Comparison of ENCODE assay signal across 35 cellular contexts in genomic region chr9:136151848-136152542, GRCh38. TPM values are rescaled to one million over a fixed set of nuclear protein-coding genes. Genes with fewer than 3 reads are reported as not detected.
DNase-seq lines count a peak whose midpoint lies in the region; ATAC-seq and TF ChIP-seq lines count a peak whose summit lies in the region.
"Had no signal": no experiment of that assay in that cellular context is flagged by ENCODE, and none has a peak within 500 bp of the region (broad histone marks: within the 10 kb centered on the region; RNA-seq: fewer than 3 reads in every experiment).

No MANE protein-coding gene starts in this region.

- DNase-seq in right cardiac atrium (peak; percentile 4 to 25 (median 6)), heart right ventricle (no peak), SIG-M5 treated with dmso at 0.1 percent for 504 hours (lab: John Stamatoyannopoulos, UW; ENCODE audit: unreplicated experiment) (no peak), lower leg skin (ENCODE audit: low spot score in 2 of 2) (no peak)
- DNase-seq in central memory CD8-positive, alpha-beta T cell (ENCODE audit: low spot score in 2 of 2), result no peak
- DNase-seq in stimulated activated naive B cell treated with anti-CD40 and anti-IgM and Interleukin-4, amounts not matched to agents 10 μg/mL and 1 μg/mL and 100 μg/mL, for 72 hours, result no peak
- DNase-seq: activated CD4-positive, alpha-beta T cell treated with anti-CD3 and anti-CD28 coated beads for 48 hours; activated CD8-positive, alpha-beta memory T cell treated with anti-CD3 and anti-CD28 coated beads for 24 hours; activated effector memory CD4-positive, alpha-beta T cell treated with Interleukin-2 at 50 U/mL for 16 hours; activated T-cell treated with anti-CD3 and anti-CD28 coated beads, Interleukin-2, amount 50 U/mL, for 1 hour; cerebellar nuclear complex; EL; esophagus squamous epithelium; foreskin keratinocyte; GOT3; MG63; NCI-H1417; NCI-H2029 treated with DMSO at 0.1 percent for 48 hours; NCI-H2227 treated with DMSO at 0.1 percent for 48 hours; SHP77 treated with DMSO at 0.1 percent for 48 hours; T-helper 9 cell; uterus had no signal

- no peaks in the 10 kb centered on the region for H3K27me3 ChIP-seq in right cardiac atrium (ENCODE audit: control insufficient read depth, insufficient read depth)
- peaks cover 4 to 41% (median 33%) of the 10 kb centered on the region in 7 donors for H3K27me3 ChIP-seq in heart right ventricle
- peaks cover 20% of the 10 kb centered on the region; the same call in 1 of the 2 replicates for H3K27me3 ChIP-seq in HUES6 (ENCODE audit: control insufficient read depth, insufficient read depth, low read length)
- H3K27me3 ChIP-seq: pancreas had no signal

- no peak for TF ChIP-seq CTCF in heart right ventricle (IDR thresholded peaks at IDR 0.05)
- no peak for TF ChIP-seq CTCF in lower leg skin (IDR thresholded peaks at IDR 0.05)

- peak overlapping the region; percentile 22 for H3K9ac ChIP-seq in HUES6 (ENCODE audit: low read length)
- H3K9ac ChIP-seq: KMS-11 had no signal

- H3K4me1 Mint-ChIP-seq in central memory CD8-positive, alpha-beta T cell, result no peaks in the 10 kb centered on the region
- no peaks in the 10 kb centered on the region for H3K4me1 Mint-ChIP-seq in stimulated activated naive B cell treated with anti-CD40 and anti-IgM and Interleukin-4, amounts not matched to agents 10 μg/mL and 1 μg/mL and 100 μg/mL, for 72 hours

- H3K4me3 ChIP-seq in right cardiac atrium (ENCODE audit: low read length) (no peak overlapping the region), heart right ventricle (no peak overlapping the region), HUES6 (ENCODE audit: low read depth, low read length) (peak overlapping the region; percentile 35), lower leg skin (ENCODE audit: low read depth, poor library complexity, severe bottlenecking) (no peak overlapping the region)
- H3K4me3 ChIP-seq: BLaER1 treated with 17β-estradiol and CSF1 and Interleukin-3, amounts not matched to agents 10 nM and 100 nM; esophagus squamous epithelium; MG63; mucosa of descending colon; pancreas; PC-9; skin epidermis; uterus had no signal

- intact Hi-C loops in right cardiac atrium (cut with DNase I) (no loop called here), heart right ventricle (cut with DNase I) (loop anchor here in 2 of 10 donors (5.0 to 10.0 kb wide), 2 partner anchors 125 to 1117 kb away; no protein-coding TSS in a partner anchor), lower leg skin (cut with DNase I; ENCODE audit: low total_unique reads) (no loop called here)

- no peaks in the 10 kb centered on the region for H3K4me1 ChIP-seq in right cardiac atrium (ENCODE audit: control insufficient read depth, insufficient read depth, low read length)
- H3K4me1 ChIP-seq in heart right ventricle, result no peaks in the 10 kb centered on the region
- H3K4me1 ChIP-seq in HUES6 (ENCODE audit: control insufficient read depth, insufficient read depth, low read length), result peaks cover 30% of the 10 kb centered on the region
- H3K4me1 ChIP-seq: foreskin keratinocyte, pancreas, uterus had no signal

- no peaks in the 10 kb centered on the region for H3K36me3 Mint-ChIP-seq in central memory CD8-positive, alpha-beta T cell (ENCODE audit: insufficient read depth)
- H3K36me3 Mint-ChIP-seq in stimulated activated naive B cell treated with anti-CD40 and anti-IgM and Interleukin-4, amounts not matched to agents 10 μg/mL and 1 μg/mL and 100 μg/mL, for 72 hours, result no peaks in the 10 kb centered on the region

- no peak for TF ChIP-seq POLR2A in lower leg skin (IDR thresholded peaks at IDR 0.05)

- H3K9me3 Mint-ChIP-seq in central memory CD8-positive, alpha-beta T cell, result no peaks in the 10 kb centered on the region
- H3K9me3 Mint-ChIP-seq in stimulated activated naive B cell treated with anti-CD40 and anti-IgM and Interleukin-4, amounts not matched to agents 10 μg/mL and 1 μg/mL and 100 μg/mL, for 72 hours, result no peaks in the 10 kb centered on the region
- H3K9me3 Mint-ChIP-seq: stimulated activated naive CD8-positive, alpha-beta T cell treated with anti-CD3 and anti-CD28 coated beads, Interleukin-15, Interleukin-2, amounts not matched to agents 100 ng/mL and 50 ng/mL, for 24 hours had no signal

- no peaks in the 10 kb centered on the region for H3K9me3 ChIP-seq in right cardiac atrium (ENCODE audit: control insufficient read depth, low read length)
- no peaks in the 10 kb centered on the region for H3K9me3 ChIP-seq in heart right ventricle
- H3K9me3 ChIP-seq in HUES6 (ENCODE audit: control insufficient read depth, insufficient read depth, low read depth, low read length), result no peaks in the 10 kb centered on the region
- H3K9me3 ChIP-seq: BLaER1 treated with 17β-estradiol and CSF1 and Interleukin-3, amounts not matched to agents 10 nM and 100 nM; esophagus squamous epithelium; MG63; mucosa of descending colon; pancreas; uterus had no signal

- H3K36me3 ChIP-seq in heart right ventricle (no peaks in the 10 kb centered on the region), HUES6 (ENCODE audit: control insufficient read depth, insufficient read depth, low read length) (no peaks in the 10 kb centered on the region)
- H3K36me3 ChIP-seq: BLaER1 treated with 17β-estradiol and CSF1 and Interleukin-3, amounts not matched to agents 10 nM and 100 nM; esophagus squamous epithelium; MG63; pancreas; uterus had no signal

- H3K27ac ChIP-seq in right cardiac atrium (ENCODE audit: low read length), result no peak overlapping the region
- no peak overlapping the region for H3K27ac ChIP-seq in heart right ventricle
- no peak overlapping the region for H3K27ac ChIP-seq in HUES6 (ENCODE audit: low read depth, low read length)
- H3K27ac ChIP-seq: BLaER1 treated with 17β-estradiol and CSF1 and Interleukin-3, amounts not matched to agents 10 nM and 100 nM; esophagus squamous epithelium; foreskin keratinocyte; KMS-11; pancreas; PC-9; skin epidermis; uterus had no signal

- H3K27me3 Mint-ChIP-seq in central memory CD8-positive, alpha-beta T cell, result peaks cover 17% of the 10 kb centered on the region
- peaks cover 21 to 34% of the 10 kb centered on the region in 2 donors for H3K27me3 Mint-ChIP-seq in stimulated activated naive B cell treated with anti-CD40 and anti-IgM and Interleukin-4, amounts not matched to agents 10 μg/mL and 1 μg/mL and 100 μg/mL, for 72 hours

- 83% methylated on average over 27 of the region's 27 CpGs for WGBS in right cardiac atrium
- 81 to 96% methylated on average over 27 of the region's 27 CpGs for WGBS in heart right ventricle, 2 donors
- WGBS in lower leg skin, 2 donors, result 72 to 87% methylated on average over 25 to 26 of the region's 27 CpGs

- no peak for ATAC-seq in right cardiac atrium
- no peak for ATAC-seq in heart right ventricle
- no peak for ATAC-seq in central memory CD8-positive, alpha-beta T cell (replicated peaks; ENCODE audit: extremely low read depth, poor library complexity, severe bottlenecking)
- ATAC-seq in stimulated activated naive B cell treated with anti-CD40 and anti-IgM and Interleukin-4, amounts not matched to agents 10 μg/mL and 1 μg/mL and 100 μg/mL, for 72 hours (replicated peaks), result no peak
- ATAC-seq: foreskin keratinocyte, mucosa of descending colon had no signal

- no peak overlapping the region for H3K4me3 Mint-ChIP-seq in central memory CD8-positive, alpha-beta T cell
- H3K4me3 Mint-ChIP-seq in stimulated activated naive B cell treated with anti-CD40 and anti-IgM and Interleukin-4, amounts not matched to agents 10 μg/mL and 1 μg/mL and 100 μg/mL, for 72 hours, result no peak overlapping the region
- H3K4me3 Mint-ChIP-seq: stimulated activated naive CD8-positive, alpha-beta T cell treated with anti-CD3 and anti-CD28 coated beads, Interleukin-15, Interleukin-2, amounts not matched to agents 100 ng/mL and 50 ng/mL, for 24 hours had no signal

- H3K27ac Mint-ChIP-seq in central memory CD8-positive, alpha-beta T cell (ENCODE audit: low read depth), result peak overlapping the region; percentile 37
- peak overlapping the region; percentile 37 for H3K27ac Mint-ChIP-seq in stimulated activated naive B cell treated with anti-CD40 and anti-IgM and Interleukin-4, amounts not matched to agents 10 μg/mL and 1 μg/mL and 100 μg/mL, for 72 hours
- H3K27ac Mint-ChIP-seq: stimulated activated naive CD8-positive, alpha-beta T cell treated with anti-CD3 and anti-CD28 coated beads, Interleukin-15, Interleukin-2, amounts not matched to agents 100 ng/mL and 50 ng/mL, for 24 hours had no signal

RNA-seq across cellular contexts. Expression of gene TMEM250, which starts 33.3 kb away (rescaled TPM):
- total RNA-seq in right cardiac atrium (10 to 100 TPM; 18.5 to 25.5 (median 20.9) TPM), heart right ventricle (10 to 100 TPM; 12.7 to 24.3 (median 15.4) TPM), lower leg skin (10 to 100 TPM; 52.3 to 62.9 (median 55.1) TPM)
- polyA plus RNA-seq in right cardiac atrium (16.5 TPM), heart right ventricle (10 to 100 TPM in 1 of 2 donors, 1 to 10 TPM in 1; 9.7 to 26.4 TPM)

RNA-seq across cellular contexts. Expression of gene LHX3, which starts 52.9 kb away (rescaled TPM):
- total RNA-seq in right cardiac atrium (not detected), heart right ventricle (not detected), lower leg skin (under 1 TPM in 1 of 4 donors, not detected in 3; 0.42 TPM)
- polyA plus RNA-seq in right cardiac atrium (not detected), heart right ventricle (not detected)
- total RNA-seq: dermis microvascular lymphatic vessel endothelial cell, esophagus squamous epithelium, foreskin keratinocyte, lung microvascular endothelial cell, mucosa of descending colon, pancreas, renal cortical epithelial cell, uterus had no signal
- polyA plus RNA-seq: AG04450, foreskin keratinocyte, neural cell, pancreas had no signal

RNA-seq across cellular contexts. Expression of gene NACC2, which starts 56.9 kb away (rescaled TPM):
- 10 to 100 TPM; 31.4 to 45.3 (median 37.8) TPM for total RNA-seq in right cardiac atrium
- 19.4 TPM for polyA plus RNA-seq in right cardiac atrium
- 10 to 100 TPM; 32.0 to 55.1 (median 41.1) TPM for total RNA-seq in heart right ventricle
- 10 to 100 TPM; 15.6 to 16.5 TPM for polyA plus RNA-seq in heart right ventricle
- 10 to 100 TPM in 3 of 4 donors, 1 to 10 TPM in 1; 9.1 to 17.3 (median 13.4) TPM for total RNA-seq in lower leg skin

Comparison
In these comparisons a context has a peak if more than half of its experiments do, and no peak if none do; other contexts are left out.
1. DNase-seq: peak in right cardiac atrium (3 of 3); none in heart right ventricle (0 of 2), central memory CD8-positive, alpha-beta T cell (0 of 2), stimulated activated naive B cell treated with anti-CD40 and anti-IgM and Interleukin-4, amounts not matched to agents 10 μg/mL and 1 μg/mL and 100 μg/mL, for 72 hours (single experiment), SIG-M5 treated with dmso at 0.1 percent for 504 hours (single experiment) and lower leg skin (0 of 2).